In the genomic region with DNA sequence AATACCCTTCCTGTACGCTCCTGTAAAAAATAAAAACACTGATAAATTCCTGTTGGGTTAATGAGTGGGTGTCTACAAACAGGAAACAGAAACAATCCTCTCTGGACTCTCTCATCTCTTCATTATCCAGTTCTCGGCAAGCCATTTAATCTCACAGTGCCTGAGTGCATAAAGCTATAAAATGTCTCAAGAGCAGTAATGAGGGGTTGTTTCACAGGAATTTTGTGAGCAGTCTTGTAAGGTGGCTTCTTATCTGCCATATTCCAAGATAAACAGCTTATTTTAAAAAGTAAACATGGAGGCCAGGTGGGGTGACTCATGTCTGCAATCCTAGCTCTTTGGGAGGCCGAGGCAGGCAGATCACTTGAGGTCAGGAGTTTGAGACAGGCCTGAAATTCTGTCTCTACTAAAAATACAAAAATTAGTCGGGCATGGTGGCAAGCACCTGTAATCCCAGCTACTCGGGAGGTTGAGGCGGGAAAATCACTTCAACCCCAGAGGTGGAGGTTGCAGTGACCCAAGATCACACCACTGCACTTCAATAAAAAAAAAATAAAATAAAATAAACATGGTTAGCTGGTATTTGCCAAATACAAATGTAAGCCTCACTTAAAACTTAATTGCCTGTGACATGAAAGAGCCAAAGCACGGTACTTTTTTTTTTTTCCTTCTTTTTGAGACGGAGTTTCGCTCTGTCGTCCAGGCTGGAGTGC, we compare ENCODE assay signal across 1 cellular context.
TF ChIP-seq lines count a peak whose summit lies in the region.

No MANE protein-coding gene starts in this region.

TF ChIP-seq in HEK293, 187 proteins besides CTCF, POLR2A, EP300 and RAD21 (continued from another document and continues in another):
- peak; percentile 31; the same call in 1 of the 2 replicates for TF ChIP-seq SP2 (tag by site-specific recombination; IDR thresholded peaks at IDR 0.05)
- TF ChIP-seq FEZF1 (tag by site-specific recombination; IDR thresholded peaks at IDR 0.05), result peak; percentile 99
- peak; percentile 88 for TF ChIP-seq IKZF3 (tag by site-specific recombination; IDR thresholded peaks at IDR 0.05)
- TF ChIP-seq, protein P1, sequence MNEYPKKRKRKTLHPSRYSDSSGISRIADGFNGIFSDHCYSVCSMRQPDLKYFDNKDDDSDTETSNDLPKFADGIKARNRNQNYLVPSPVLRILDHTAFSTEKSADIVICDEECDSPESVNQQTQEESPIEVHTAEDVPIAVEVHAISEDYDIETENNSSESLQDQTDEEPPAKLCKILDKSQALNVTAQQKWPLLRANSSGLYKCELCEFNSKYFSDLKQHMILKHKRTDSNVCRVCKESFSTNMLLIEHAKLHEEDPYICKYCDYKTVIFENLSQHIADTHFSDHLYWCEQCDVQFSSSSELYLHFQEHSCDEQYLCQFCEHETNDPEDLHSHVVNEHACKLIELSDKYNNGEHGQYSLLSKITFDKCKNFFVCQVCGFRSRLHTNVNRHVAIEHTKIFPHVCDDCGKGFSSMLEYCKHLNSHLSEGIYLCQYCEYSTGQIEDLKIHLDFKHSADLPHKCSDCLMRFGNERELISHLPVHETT (tag by site-specific recombination; IDR thresholded peaks at IDR 0.05), result peak; percentile 88; the same call in 1 of the 2 replicates
- TF ChIP-seq GFI1B (tag by site-specific recombination; IDR thresholded peaks at IDR 0.05), result peak; percentile 95
- TF ChIP-seq, protein P2, sequence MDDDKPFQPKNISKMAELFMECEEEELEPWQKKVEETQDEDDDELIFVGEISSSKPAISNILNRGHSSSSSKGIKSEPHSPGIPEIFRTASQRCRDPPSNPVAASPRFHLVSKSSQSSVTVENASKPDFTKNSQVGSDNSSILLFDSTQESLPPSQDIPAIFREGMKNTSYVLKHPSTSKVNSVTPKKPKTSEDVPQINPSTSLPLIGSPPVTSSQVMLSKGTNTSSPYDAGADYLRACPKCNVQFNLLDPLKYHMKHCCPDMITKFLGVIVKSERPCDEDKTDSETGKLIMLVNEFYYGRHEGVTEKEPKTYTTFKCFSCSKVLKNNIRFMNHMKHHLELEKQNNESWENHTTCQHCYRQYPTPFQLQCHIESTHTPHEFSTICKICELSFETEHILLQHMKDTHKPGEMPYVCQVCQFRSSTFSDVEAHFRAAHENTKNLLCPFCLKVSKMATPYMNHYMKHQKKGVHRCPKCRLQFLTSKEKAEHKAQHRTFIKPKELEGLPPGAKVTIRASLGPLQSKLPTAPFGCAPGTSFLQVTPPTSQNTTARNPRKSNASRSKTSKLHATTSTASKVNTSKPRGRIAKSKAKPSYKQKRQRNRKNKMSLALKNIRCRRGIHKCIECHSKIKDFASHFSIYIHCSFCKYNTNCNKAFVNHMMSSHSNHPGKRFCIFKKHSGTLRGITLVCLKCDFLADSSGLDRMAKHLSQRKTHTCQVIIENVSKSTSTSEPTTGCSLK (tag by site-specific recombination; IDR thresholded peaks at IDR 0.05), result no peak
- no peak for TF ChIP-seq ZNF112 (tag by site-specific recombination; IDR thresholded peaks at IDR 0.05)
- peak; percentile 4 for TF ChIP-seq ZNF510 (tag by site-specific recombination; IDR thresholded peaks at IDR 0.05; ENCODE audit: insufficient replicate concordance)
- TF ChIP-seq, protein P3, sequence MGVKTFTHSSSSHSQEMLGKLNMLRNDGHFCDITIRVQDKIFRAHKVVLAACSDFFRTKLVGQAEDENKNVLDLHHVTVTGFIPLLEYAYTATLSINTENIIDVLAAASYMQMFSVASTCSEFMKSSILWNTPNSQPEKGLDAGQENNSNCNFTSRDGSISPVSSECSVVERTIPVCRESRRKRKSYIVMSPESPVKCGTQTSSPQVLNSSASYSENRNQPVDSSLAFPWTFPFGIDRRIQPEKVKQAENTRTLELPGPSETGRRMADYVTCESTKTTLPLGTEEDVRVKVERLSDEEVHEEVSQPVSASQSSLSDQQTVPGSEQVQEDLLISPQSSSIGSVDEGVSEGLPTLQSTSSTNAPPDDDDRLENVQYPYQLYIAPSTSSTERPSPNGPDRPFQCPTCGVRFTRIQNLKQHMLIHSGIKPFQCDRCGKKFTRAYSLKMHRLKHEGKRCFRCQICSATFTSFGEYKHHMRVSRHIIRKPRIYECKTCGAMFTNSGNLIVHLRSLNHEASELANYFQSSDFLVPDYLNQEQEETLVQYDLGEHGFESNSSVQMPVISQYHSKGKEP (tag by site-specific recombination; IDR thresholded peaks at IDR 0.05), result peak; percentile 85
- TF ChIP-seq, protein P4, sequence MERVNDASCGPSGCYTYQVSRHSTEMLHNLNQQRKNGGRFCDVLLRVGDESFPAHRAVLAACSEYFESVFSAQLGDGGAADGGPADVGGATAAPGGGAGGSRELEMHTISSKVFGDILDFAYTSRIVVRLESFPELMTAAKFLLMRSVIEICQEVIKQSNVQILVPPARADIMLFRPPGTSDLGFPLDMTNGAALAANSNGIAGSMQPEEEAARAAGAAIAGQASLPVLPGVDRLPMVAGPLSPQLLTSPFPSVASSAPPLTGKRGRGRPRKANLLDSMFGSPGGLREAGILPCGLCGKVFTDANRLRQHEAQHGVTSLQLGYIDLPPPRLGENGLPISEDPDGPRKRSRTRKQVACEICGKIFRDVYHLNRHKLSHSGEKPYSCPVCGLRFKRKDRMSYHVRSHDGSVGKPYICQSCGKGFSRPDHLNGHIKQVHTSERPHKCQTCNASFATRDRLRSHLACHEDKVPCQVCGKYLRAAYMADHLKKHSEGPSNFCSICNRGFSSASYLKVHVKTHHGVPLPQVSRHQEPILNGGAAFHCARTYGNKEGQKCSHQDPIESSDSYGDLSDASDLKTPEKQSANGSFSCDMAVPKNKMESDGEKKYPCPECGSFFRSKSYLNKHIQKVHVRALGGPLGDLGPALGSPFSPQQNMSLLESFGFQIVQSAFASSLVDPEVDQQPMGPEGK (tag by site-specific recombination; IDR thresholded peaks at IDR 0.05), result peak; percentile 76
- no peak for TF ChIP-seq ZNF660 (tag by site-specific recombination; IDR thresholded peaks at IDR 0.05)
- peak; percentile 97 for TF ChIP-seq ZNF843 (tag by site-specific recombination; IDR thresholded peaks at IDR 0.05)
- no peak for TF ChIP-seq ZNF830 (tag by site-specific recombination; IDR thresholded peaks at IDR 0.05; ENCODE audit: low read depth)
- TF ChIP-seq ZNF610 (tag by site-specific recombination; IDR thresholded peaks at IDR 0.05; ENCODE audit: borderline replicate concordance), result peak; percentile 85; the same call in 1 of the 2 replicates
- no peak for TF ChIP-seq ZNF214 (tag by site-specific recombination; IDR thresholded peaks at IDR 0.05; ENCODE audit: borderline replicate concordance)
- TF ChIP-seq BCL11A (tag by site-specific recombination; IDR thresholded peaks at IDR 0.05; ENCODE audit: low read depth), result peak; percentile 99
- peak; percentile 70 for TF ChIP-seq ZNF184 (tag by site-specific recombination; IDR thresholded peaks at IDR 0.05)
- peak; percentile 78 for TF ChIP-seq OVOL3 (tag by site-specific recombination; IDR thresholded peaks at IDR 0.05)
- TF ChIP-seq HOXC10 (CRISPR knock-in tag; IDR thresholded peaks at IDR 0.05), result no peak
- TF ChIP-seq ZNF157 (tag by site-specific recombination; IDR thresholded peaks at IDR 0.05), result no peak
- TF ChIP-seq, protein P5, sequence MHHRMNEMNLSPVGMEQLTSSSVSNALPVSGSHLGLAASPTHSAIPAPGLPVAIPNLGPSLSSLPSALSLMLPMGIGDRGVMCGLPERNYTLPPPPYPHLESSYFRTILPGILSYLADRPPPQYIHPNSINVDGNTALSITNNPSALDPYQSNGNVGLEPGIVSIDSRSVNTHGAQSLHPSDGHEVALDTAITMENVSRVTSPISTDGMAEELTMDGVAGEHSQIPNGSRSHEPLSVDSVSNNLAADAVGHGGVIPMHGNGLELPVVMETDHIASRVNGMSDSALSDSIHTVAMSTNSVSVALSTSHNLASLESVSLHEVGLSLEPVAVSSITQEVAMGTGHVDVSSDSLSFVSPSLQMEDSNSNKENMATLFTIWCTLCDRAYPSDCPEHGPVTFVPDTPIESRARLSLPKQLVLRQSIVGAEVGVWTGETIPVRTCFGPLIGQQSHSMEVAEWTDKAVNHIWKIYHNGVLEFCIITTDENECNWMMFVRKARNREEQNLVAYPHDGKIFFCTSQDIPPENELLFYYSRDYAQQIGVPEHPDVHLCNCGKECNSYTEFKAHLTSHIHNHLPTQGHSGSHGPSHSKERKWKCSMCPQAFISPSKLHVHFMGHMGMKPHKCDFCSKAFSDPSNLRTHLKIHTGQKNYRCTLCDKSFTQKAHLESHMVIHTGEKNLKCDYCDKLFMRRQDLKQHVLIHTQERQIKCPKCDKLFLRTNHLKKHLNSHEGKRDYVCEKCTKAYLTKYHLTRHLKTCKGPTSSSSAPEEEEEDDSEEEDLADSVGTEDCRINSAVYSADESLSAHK (tag by site-specific recombination; IDR thresholded peaks at IDR 0.05), result peak; percentile 89
- peak; percentile 64 for TF ChIP-seq ZSCAN30 (tag by site-specific recombination; IDR thresholded peaks at IDR 0.05)
- TF ChIP-seq, protein P6, sequence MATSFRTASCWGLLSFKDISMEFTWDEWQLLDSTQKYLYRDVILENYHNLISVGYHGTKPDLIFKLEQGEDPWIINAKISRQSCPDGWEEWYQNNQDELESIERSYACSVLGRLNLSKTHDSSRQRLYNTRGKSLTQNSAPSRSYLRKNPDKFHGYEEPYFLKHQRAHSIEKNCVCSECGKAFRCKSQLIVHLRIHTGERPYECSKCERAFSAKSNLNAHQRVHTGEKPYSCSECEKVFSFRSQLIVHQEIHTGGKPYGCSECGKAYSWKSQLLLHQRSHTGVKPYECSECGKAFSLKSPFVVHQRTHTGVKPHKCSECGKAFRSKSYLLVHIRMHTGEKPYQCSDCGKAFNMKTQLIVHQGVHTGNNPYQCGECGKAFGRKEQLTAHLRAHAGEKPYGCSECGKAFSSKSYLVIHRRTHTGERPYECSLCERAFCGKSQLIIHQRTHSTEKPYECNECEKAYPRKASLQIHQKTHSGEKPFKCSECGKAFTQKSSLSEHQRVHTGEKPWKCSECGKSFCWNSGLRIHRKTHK (tag by site-specific recombination; IDR thresholded peaks at IDR 0.05), result no peak
- TF ChIP-seq, protein P7, sequence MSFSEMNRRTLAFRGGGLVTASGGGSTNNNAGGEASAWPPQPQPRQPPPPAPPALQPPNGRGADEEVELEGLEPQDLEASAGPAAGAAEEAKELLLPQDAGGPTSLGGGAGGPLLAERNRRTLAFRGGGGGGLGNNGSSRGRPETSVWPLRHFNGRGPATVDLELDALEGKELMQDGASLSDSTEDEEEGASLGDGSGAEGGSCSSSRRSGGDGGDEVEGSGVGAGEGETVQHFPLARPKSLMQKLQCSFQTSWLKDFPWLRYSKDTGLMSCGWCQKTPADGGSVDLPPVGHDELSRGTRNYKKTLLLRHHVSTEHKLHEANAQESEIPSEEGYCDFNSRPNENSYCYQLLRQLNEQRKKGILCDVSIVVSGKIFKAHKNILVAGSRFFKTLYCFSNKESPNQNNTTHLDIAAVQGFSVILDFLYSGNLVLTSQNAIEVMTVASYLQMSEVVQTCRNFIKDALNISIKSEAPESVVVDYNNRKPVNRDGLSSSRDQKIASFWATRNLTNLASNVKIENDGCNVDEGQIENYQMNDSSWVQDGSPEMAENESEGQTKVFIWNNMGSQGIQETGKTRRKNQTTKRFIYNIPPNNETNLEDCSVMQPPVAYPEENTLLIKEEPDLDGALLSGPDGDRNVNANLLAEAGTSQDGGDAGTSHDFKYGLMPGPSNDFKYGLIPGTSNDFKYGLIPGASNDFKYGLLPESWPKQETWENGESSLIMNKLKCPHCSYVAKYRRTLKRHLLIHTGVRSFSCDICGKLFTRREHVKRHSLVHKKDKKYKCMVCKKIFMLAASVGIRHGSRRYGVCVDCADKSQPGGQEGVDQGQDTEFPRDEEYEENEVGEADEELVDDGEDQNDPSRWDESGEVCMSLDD (tag by site-specific recombination; IDR thresholded peaks at IDR 0.05), result 0 out of 2 replicates have a peak, but pooled peaks have one; percentile 51
- peak; percentile 75 for TF ChIP-seq ZNF394 (tag by site-specific recombination; IDR thresholded peaks at IDR 0.05; ENCODE audit: borderline replicate concordance)
- TF ChIP-seq, protein P8, sequence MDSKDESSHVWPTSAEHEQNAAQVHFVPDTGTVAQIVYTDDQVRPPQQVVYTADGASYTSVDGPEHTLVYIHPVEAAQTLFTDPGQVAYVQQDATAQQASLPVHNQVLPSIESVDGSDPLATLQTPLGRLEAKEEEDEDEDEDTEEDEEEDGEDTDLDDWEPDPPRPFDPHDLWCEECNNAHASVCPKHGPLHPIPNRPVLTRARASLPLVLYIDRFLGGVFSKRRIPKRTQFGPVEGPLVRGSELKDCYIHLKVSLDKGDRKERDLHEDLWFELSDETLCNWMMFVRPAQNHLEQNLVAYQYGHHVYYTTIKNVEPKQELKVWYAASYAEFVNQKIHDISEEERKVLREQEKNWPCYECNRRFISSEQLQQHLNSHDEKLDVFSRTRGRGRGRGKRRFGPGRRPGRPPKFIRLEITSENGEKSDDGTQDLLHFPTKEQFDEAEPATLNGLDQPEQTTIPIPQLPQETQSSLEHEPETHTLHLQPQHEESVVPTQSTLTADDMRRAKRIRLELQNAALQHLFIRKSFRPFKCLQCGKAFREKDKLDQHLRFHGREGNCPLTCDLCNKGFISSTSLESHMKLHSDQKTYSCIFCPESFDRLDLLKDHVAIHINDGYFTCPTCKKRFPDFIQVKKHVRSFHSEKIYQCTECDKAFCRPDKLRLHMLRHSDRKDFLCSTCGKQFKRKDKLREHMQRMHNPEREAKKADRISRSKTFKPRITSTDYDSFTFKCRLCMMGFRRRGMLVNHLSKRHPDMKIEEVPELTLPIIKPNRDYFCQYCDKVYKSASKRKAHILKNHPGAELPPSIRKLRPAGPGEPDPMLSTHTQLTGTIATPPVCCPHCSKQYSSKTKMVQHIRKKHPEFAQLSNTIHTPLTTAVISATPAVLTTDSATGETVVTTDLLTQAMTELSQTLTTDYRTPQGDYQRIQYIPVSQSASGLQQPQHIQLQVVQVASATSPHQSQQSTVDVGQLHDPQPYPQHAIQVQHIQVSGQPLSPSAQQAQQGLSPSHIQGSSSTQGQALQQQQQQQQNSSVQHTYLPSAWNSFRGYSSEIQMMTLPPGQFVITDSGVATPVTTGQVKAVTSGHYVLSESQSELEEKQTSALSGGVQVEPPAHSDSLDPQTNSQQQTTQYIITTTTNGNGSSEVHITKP (tag by site-specific recombination; IDR thresholded peaks at IDR 0.05), result peak; percentile 71
- peak; percentile 29 for TF ChIP-seq SP3 (tag by site-specific recombination; IDR thresholded peaks at IDR 0.05)
- peak; percentile 89; the same call in 1 of the 2 replicates for TF ChIP-seq ZNF391 (tag by site-specific recombination; IDR thresholded peaks at IDR 0.05; ENCODE audit: borderline replicate concordance, low read depth)
- TF ChIP-seq, protein P9, sequence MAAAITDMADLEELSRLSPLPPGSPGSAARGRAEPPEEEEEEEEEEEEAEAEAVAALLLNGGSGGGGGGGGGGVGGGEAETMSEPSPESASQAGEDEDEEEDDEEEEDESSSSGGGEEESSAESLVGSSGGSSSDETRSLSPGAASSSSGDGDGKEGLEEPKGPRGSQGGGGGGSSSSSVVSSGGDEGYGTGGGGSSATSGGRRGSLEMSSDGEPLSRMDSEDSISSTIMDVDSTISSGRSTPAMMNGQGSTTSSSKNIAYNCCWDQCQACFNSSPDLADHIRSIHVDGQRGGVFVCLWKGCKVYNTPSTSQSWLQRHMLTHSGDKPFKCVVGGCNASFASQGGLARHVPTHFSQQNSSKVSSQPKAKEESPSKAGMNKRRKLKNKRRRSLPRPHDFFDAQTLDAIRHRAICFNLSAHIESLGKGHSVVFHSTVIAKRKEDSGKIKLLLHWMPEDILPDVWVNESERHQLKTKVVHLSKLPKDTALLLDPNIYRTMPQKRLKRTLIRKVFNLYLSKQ (tag by site-specific recombination; IDR thresholded peaks at IDR 0.05; ENCODE audit: borderline replicate concordance), result no peak
- TF ChIP-seq ZFP69B (tag by site-specific recombination; IDR thresholded peaks at IDR 0.05), result peak; percentile 67
- TF ChIP-seq ZNF658 (tag by site-specific recombination; IDR thresholded peaks at IDR 0.05), result no peak
- TF ChIP-seq GLIS2 (tag by site-specific recombination; IDR thresholded peaks at IDR 0.05), result peak; percentile 69
- no peak for TF ChIP-seq ZFP37 (tag by site-specific recombination; IDR thresholded peaks at IDR 0.05)
- TF ChIP-seq ZBTB17 (tag by site-specific recombination; IDR thresholded peaks at IDR 0.05), result peak; percentile 98
- no peak for TF ChIP-seq ZNF211 (tag by site-specific recombination; IDR thresholded peaks at IDR 0.05; ENCODE audit: low read depth)
- peak; percentile 89 for TF ChIP-seq ZNF24 (tag by site-specific recombination; IDR thresholded peaks at IDR 0.05)
